In the genomic region with DNA sequence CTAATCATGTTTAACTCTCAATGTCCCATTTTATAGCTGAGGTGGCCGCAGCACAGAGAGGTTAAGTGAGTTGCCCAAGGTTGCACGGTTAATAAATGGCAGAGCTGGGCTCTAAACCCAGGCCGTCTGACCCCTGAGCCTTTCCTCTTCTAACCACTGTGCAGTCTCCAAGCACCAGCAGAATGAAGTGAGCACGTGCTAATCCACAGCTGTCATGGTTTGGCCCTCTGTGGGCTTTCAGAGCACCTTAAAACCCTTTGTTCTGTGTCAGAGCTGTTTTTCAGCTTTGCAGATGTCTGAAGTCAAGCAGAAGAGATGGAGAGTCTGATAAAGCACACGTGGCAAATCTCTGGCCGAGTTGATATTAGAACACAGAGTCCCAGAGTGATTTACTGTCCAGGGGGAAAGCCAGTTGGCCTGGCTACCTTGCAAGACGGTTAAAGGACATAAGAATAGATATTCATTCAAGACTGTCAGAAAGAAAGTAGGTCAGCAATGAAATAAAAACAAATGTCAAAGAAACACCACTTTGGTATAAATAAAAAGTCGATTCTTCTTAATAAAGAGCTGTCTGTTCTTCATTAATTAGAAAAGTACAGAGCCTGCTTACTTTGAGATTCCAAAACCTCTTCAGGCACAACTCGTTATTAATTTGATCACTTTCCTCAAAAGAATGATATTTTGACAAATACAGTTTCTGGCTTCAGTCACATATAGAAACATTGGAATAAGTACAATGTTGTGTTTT, we compare ENCODE assay signal across 8 cellular contexts.
DNase-seq lines count a peak whose midpoint lies in the region; ATAC-seq and TF ChIP-seq lines count a peak whose summit lies in the region.

No MANE protein-coding gene starts in this region.

- H3K4me3 ChIP-seq in SJSA1 (no peak overlapping the region), thyroid gland (replicated peaks in 1 of 3) (no peak overlapping the region)

- no peaks in the 10 kb centered on the region for H3K9me3 ChIP-seq in SJSA1 (replicated peaks)
- no peaks in the 10 kb centered on the region for H3K9me3 ChIP-seq in thyroid gland

- ATAC-seq in GM21619 (IDR thresholded peaks at IDR 0.05; ENCODE audit: unreplicated experiment) (no peak), GM19035 (IDR thresholded peaks at IDR 0.05; ENCODE audit: unreplicated experiment) (no peak)

- peak in 1 of 2 donors; percentile 18 for TF ChIP-seq POLR2A in thyroid gland (IDR thresholded peaks at IDR 0.05)

- H3K27me3 ChIP-seq in SJSA1 (replicated peaks) (no peaks in the 10 kb centered on the region), thyroid gland (no peaks in the 10 kb centered on the region)

- H3K4me1 ChIP-seq in SJSA1 (replicated peaks) (peaks cover 55% of the 10 kb centered on the region), thyroid gland (peaks cover 35 to 48% of the 10 kb centered on the region in 2 donors)

- H3K36me3 ChIP-seq in SJSA1 (no peaks in the 10 kb centered on the region), thyroid gland (no peaks in the 10 kb centered on the region)

- H3K27ac ChIP-seq in SJSA1 (peak overlapping the region; percentile 91), thyroid gland (peak overlapping the region; percentile 57 to 83 (median 82))

- no peak for TF ChIP-seq CTCF in thyroid gland (IDR thresholded peaks at IDR 0.05)

- WGBS in thyroid gland, 2 donors, result 38 to 46% methylated on average over 9 of the region's 9 CpGs

- intact Hi-C loops in thyroid gland (cut with DNase I), result no loop called here

- DNase-seq in HCEC 1CT (peak; percentile 82), SJSA1 (ENCODE audit: low read depth in 1 of 2, low spot score in 2 of 2) (peak in 1 of 2 experiments; percentile 60), cerebellar cortex (ENCODE audit: low spot score) (peak; percentile 53), lung microvascular endothelial cell (ENCODE audit: low read depth in 2 of 2) (peak; percentile 39 to 95), thyroid gland (peak; percentile 65 to 67), cortex of kidney (lab: John Stamatoyannopoulos, UW) (no peak)
